8 cellular contexts compared by ENCODE assay signal in the genomic region with DNA sequence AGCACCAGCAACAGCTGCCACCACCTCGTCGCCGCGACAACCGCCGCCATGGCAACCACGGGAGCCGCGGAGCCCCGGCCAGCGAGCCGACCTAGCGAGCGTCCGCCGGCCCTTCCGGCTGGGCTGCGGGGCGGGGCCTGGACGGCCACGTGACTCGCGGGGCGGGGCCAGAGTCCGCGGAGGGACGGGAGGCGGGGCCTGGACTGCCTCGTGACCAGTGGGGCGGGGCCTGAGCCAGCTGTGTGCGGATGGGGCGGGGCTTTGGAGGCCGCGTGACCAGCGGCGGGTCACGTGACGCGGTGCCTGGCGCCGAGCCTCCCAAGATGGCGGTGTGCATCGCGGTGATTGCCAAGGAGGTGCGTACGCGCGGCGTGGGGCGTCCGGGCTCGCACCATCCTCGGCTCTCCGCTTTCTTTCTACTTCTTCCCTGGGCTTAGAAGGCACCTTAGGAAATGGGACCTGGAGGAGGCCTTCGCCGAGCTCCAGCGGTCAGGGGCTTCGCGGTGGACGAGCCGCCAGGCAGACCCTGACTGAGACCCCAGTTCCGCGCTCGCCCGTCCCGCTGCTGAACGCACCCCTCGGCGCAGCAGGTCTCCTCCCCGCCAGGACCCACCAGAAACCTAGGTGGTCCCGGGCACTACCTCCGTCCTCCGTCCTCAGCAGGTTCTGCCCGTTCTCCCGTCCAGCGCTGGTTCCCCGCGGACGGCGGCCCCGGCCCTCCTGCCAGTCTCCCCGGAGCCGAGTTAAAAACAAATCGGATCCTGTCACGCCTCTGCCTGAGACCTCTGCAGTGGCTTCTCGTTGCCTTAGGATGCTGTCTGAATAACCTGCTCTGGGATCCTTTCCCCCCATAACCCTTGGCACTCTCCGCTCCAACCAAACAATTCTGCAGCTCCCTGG. TPM values are rescaled to one million over a fixed set of nuclear protein-coding genes. Genes with fewer than 3 reads are reported as not detected.
DNase-seq lines count a peak whose midpoint lies in the region; ATAC-seq and TF ChIP-seq lines count a peak whose summit lies in the region.

A gene with protein sequence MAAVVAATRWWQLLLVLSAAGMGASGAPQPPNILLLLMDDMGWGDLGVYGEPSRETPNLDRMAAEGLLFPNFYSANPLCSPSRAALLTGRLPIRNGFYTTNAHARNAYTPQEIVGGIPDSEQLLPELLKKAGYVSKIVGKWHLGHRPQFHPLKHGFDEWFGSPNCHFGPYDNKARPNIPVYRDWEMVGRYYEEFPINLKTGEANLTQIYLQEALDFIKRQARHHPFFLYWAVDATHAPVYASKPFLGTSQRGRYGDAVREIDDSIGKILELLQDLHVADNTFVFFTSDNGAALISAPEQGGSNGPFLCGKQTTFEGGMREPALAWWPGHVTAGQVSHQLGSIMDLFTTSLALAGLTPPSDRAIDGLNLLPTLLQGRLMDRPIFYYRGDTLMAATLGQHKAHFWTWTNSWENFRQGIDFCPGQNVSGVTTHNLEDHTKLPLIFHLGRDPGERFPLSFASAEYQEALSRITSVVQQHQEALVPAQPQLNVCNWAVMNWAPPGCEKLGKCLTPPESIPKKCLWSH (minus strand): TSS at position 120 of the 900 bp plus-strand sequence. CDS start 70 bp downstream, at position 50.
A gene with protein sequence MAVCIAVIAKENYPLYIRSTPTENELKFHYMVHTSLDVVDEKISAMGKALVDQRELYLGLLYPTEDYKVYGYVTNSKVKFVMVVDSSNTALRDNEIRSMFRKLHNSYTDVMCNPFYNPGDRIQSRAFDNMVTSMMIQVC (plus strand): TSS at position 300 of the 900 bp plus-strand sequence. CDS start 24 bp downstream, at position 324.

- ATAC-seq in GM21737 (IDR thresholded peaks at IDR 0.05; ENCODE audit: unreplicated experiment) (peak; percentile 64), esophagus mucosa (peak; percentile 98)

- peak within 1 kb of the TSS; percentile 62 for H3K27ac ChIP-seq in KOPT-K1 (ENCODE audit: low read depth, low read length, poor library complexity, severe bottlenecking)
- H3K27ac ChIP-seq in Peyer's patch: peak within 1 kb of the TSS; percentile 84 to 89 (median 86)
- H3K27ac ChIP-seq in muscle layer of duodenum (ENCODE audit: low read length): peak within 1 kb of the TSS; percentile 16

- H3K36me3 ChIP-seq in KOPT-K1 (ENCODE audit: insufficient read depth, low read length) (peaks cover 30% of the 10 kb centered on the region), Peyer's patch (peaks cover 0 to 33% (median 0%) of the 10 kb centered on the region in 3 donors), muscle layer of duodenum (ENCODE audit: control insufficient read depth in 1 of 2, insufficient read depth in 2 of 2, low read length in 2 of 2) (peaks cover 17 to 35% of the 10 kb centered on the region in 2 donors)

- DNase-seq in DMS53 treated with DMSO at 0.1 percent for 48 hours (lab: John Stamatoyannopoulos, UW; ENCODE audit: unreplicated experiment) (peak; percentile 48), Peyer's patch (peak; percentile 100)
- peak; percentile 99 to 100 for DNase-seq in activated T-cell treated with anti-CD3 and anti-CD28 coated beads, Interleukin-2, amount 50 U/mL, for 48 hours
- peak; percentile 98 for DNase-seq in stimulated activated CD8-positive, alpha-beta memory T cell treated with anti-CD3 and anti-CD28 coated beads, Interleukin-7, amount 100 ng/mL, for 24 hours (ENCODE audit: low read depth)

- H3K9me3 ChIP-seq in KOPT-K1 (ENCODE audit: insufficient read depth, low read length, poor library complexity, severe bottlenecking) (no peaks in the 10 kb centered on the region), Peyer's patch (no peaks in the 10 kb centered on the region), muscle layer of duodenum (ENCODE audit: control insufficient read depth in 1 of 2, low read length in 2 of 2) (no peaks in the 10 kb centered on the region)

- TF ChIP-seq CTCF in Peyer's patch (IDR thresholded peaks at IDR 0.05): no peak

- H3K4me1 ChIP-seq in Peyer's patch: peaks cover 0 to 32% (median 14%) of the 10 kb centered on the region in 4 donors
- H3K4me1 ChIP-seq in muscle layer of duodenum (ENCODE audit: control insufficient read depth in 1 of 2, insufficient read depth in 2 of 2, low read length in 2 of 2): peaks cover 3 to 30% of the 10 kb centered on the region in 2 donors

- H3K4me3 ChIP-seq in Peyer's patch (peak within 1 kb of the TSS; percentile 81 to 95 (median 93)), muscle layer of duodenum (ENCODE audit: low read depth in 1 of 2, low read length in 2 of 2) (peak within 1 kb of the TSS; percentile 95 to 99)

- peak; percentile 88 to 90 for TF ChIP-seq POLR2A in Peyer's patch (IDR thresholded peaks at IDR 0.05)

- H3K27me3 ChIP-seq in Peyer's patch: no peaks in the 10 kb centered on the region
- no peaks in the 10 kb centered on the region for H3K27me3 ChIP-seq in muscle layer of duodenum (ENCODE audit: low read depth, low read length)

RNA-seq across cellular contexts. Expression of the first gene that starts in this region (rescaled TPM):
- total RNA-seq in Peyer's patch (100 to 1,000 TPM in 3 of 4 donors, 10 to 100 TPM in 1; 46.4 to 180 (median 133) TPM), esophagus mucosa (17.0 TPM)

RNA-seq across cellular contexts. Expression of the second gene that starts in this region (rescaled TPM):
- 10 to 100 TPM; 20.4 to 47.9 (median 35.4) TPM for total RNA-seq in Peyer's patch
- 61.0 TPM for total RNA-seq in esophagus mucosa

Comparison
In these comparisons a context has a peak if more than half of its experiments do, and no peak if none do; other contexts are left out.
1. Peak in every context shown above with its lines: DNase-seq, ATAC-seq, H3K4me3 ChIP-seq and H3K27ac ChIP-seq.
2. DNase-seq: peak in every context shown above with its lines; median percentile 100 in Peyer's patch; 100 in activated T-cell treated with anti-CD3 and anti-CD28 coated beads, Interleukin-2, amount 50 U/mL, for 48 hours; 98 in stimulated activated CD8-positive, alpha-beta memory T cell treated with anti-CD3 and anti-CD28 coated beads, Interleukin-7, amount 100 ng/mL, for 24 hours; 48 in DMS53 treated with DMSO at 0.1 percent for 48 hours.
3. H3K27ac ChIP-seq: peak in every context shown above with its lines; median percentile 86 in Peyer's patch; 62 in KOPT-K1; 16 in muscle layer of duodenum.